Comparison of ENCODE assay signal across 9 cellular contexts in genomic region chr9:134301387-134302129, GRCh38. TPM values are rescaled to one million over a fixed set of nuclear protein-coding genes. Genes with fewer than 3 reads are reported as not detected.
DNase-seq lines count a peak whose midpoint lies in the region; ATAC-seq and TF ChIP-seq lines count a peak whose summit lies in the region.
"Had no signal": no experiment of that assay in that cellular context is flagged by ENCODE, and none has a peak within 500 bp of the region (broad histone marks: within the 10 kb centered on the region; RNA-seq: fewer than 3 reads in every experiment).

No MANE protein-coding gene starts in this region.

- H3K27ac ChIP-seq in tibial nerve: no peak overlapping the region
- H3K27ac ChIP-seq in endodermal cell (ENCODE audit: low read depth, low read length): no peak overlapping the region

- 76 to 83% methylated on average over 15 of the region's 15 CpGs for WGBS in tibial nerve, 2 donors
- WGBS in endodermal cell (ENCODE audit: insufficient coverage in 1 of 2, insufficient read length in 1 of 2), 2 experiments: 82 to 89% methylated on average over 11 to 15 of the region's 15 CpGs

- no peak for TF ChIP-seq POLR2A in tibial nerve (IDR thresholded peaks at IDR 0.05)

- H3K27me3 Mint-ChIP-seq in endodermal cell (ENCODE audit: insufficient read depth): no peaks in the 10 kb centered on the region

- H3K36me3 ChIP-seq in tibial nerve: no peaks in the 10 kb centered on the region
- H3K36me3 ChIP-seq in endodermal cell (ENCODE audit: control insufficient read depth, insufficient read depth, low read length): no peaks in the 10 kb centered on the region

- H3K4me1 ChIP-seq in tibial nerve (no peaks in the 10 kb centered on the region), endodermal cell (ENCODE audit: control insufficient read depth, insufficient read depth, low read length) (peaks cover 11% of the 10 kb centered on the region)

- H3K4me3 ChIP-seq in tibial nerve (no peak overlapping the region), endodermal cell (ENCODE audit: low read length) (no peak overlapping the region)

- H3K36me3 Mint-ChIP-seq in endodermal cell (ENCODE audit: low read depth): no peaks in the 10 kb centered on the region
- H3K36me3 Mint-ChIP-seq: IgD-negative memory B cell had no signal

- intact Hi-C loops in posterior vena cava (cut with DNase I): no loop called here

- DNase-seq in activated T-helper 1 cell treated with anti-CD3 and anti-CD28 coated beads, Interleukin-2, amount 50 U/mL, for 16 hours (ENCODE audit: low read depth in 1 of 2, low spot score in 1 of 2): peak; percentile 30 to 33
- DNase-seq in posterior vena cava (ENCODE audit: low spot score): peak; percentile 18
- DNase-seq in DMS 273 (lab: John Stamatoyannopoulos, UW; ENCODE audit: unreplicated experiment): no peak
- DNase-seq in tibial nerve (ENCODE audit: low spot score in 2 of 2): no peak
- no peak for DNase-seq in AG08396 (ENCODE audit: low spot score)
- DNase-seq in endodermal cell: no peak

- H3K4me1 Mint-ChIP-seq in endodermal cell: peaks cover 17% of the 10 kb centered on the region

- H3K9me3 ChIP-seq in tibial nerve (no peaks in the 10 kb centered on the region), endodermal cell (ENCODE audit: control insufficient read depth, low read length) (no peaks in the 10 kb centered on the region)

- H3K27ac Mint-ChIP-seq in endodermal cell: no peak overlapping the region
- H3K27ac Mint-ChIP-seq: IgD-negative memory B cell had no signal

- peak; percentile 63 for ATAC-seq in GM18502 (IDR thresholded peaks at IDR 0.05; ENCODE audit: poor library complexity, unreplicated experiment)
- ATAC-seq in HG03378 (IDR thresholded peaks at IDR 0.05; ENCODE audit: unreplicated experiment): peak; percentile 58

- no peak overlapping the region for H3K9ac ChIP-seq in endodermal cell (ENCODE audit: extremely low read depth, low read length, poor library complexity, severe bottlenecking)

- H3K4me3 Mint-ChIP-seq in endodermal cell: no peak overlapping the region

- H3K9me3 Mint-ChIP-seq in endodermal cell: no peaks in the 10 kb centered on the region
- H3K9me3 Mint-ChIP-seq: IgD-negative memory B cell had no signal

- TF ChIP-seq EP300 in tibial nerve (IDR thresholded peaks at IDR 0.05): no peak

- H3K27me3 ChIP-seq in tibial nerve: no peaks in the 10 kb centered on the region
- no peaks in the 10 kb centered on the region for H3K27me3 ChIP-seq in endodermal cell (ENCODE audit: control insufficient read depth, insufficient read depth, low read length, poor library complexity, severe bottlenecking)

- TF ChIP-seq CTCF in tibial nerve (IDR thresholded peaks at IDR 0.05) (no peak), endodermal cell (conservative IDR thresholded peaks at IDR 0.05) (no peak)

RNA-seq across cellular contexts. Expression of gene RXRA, which starts 24.7 kb away (rescaled TPM):
- total RNA-seq in posterior vena cava: 10 to 100 TPM; 41.5 to 44.7 TPM
- total RNA-seq in tibial nerve: 10 to 100 TPM; 53.5 to 61.5 (median 56.5) TPM
- total RNA-seq in endodermal cell: 10 to 100 TPM; 58.3 to 70.6 TPM
- 37.4 TPM for polyA plus RNA-seq in endodermal cell (2013, experiment 1 of 2)
- polyA plus RNA-seq in endodermal cell (2013, experiment 2 of 2): 33.9 TPM

Comparison
In these comparisons a context has a peak if more than half of its experiments do, and no peak if none do; other contexts are left out.
1. DNase-seq: peak in activated T-helper 1 cell treated with anti-CD3 and anti-CD28 coated beads, Interleukin-2, amount 50 U/mL, for 16 hours (2 of 2) and posterior vena cava (single experiment); none in DMS 273 (single experiment), tibial nerve (0 of 2), AG08396 (single experiment) and endodermal cell (single experiment).